ENCODE assay signal across 14 cellular contexts in genomic region chr10:103207643-103208042, GRCh38. TPM values are rescaled to one million over a fixed set of nuclear protein-coding genes. Genes with fewer than 3 reads are reported as not detected.
"Had no signal": no experiment of that assay in that cellular context is flagged by ENCODE, and none has a peak within 500 bp of the region (broad histone marks: within the 10 kb centered on the region; RNA-seq: fewer than 3 reads in every experiment).

No MANE protein-coding gene starts in this region.

RNA-seq across cellular contexts. Expression of gene RPEL1, which starts 38.0 kb away (rescaled TPM):
- total RNA-seq: cerebellum; colonic mucosa; endothelial cell of umbilical vein; gastrocnemius medialis; heart right ventricle; left lobe of liver; lower leg skin; naive thymus-derived CD8-positive, alpha-beta T cell; neural crest cell; pancreas; prostate gland; suprapubic skin; upper lobe of right lung; vagina had no signal
- polyA plus RNA-seq: naive thymus-derived CD8-positive, alpha-beta T cell; pancreas had no signal
